In genomic region chrX:37847733-37848197, GRCh38 we compare ENCODE assay signal across 1 cellular context.
TF ChIP-seq lines count a peak whose summit lies in the region.

No MANE protein-coding gene starts in this region.

TF ChIP-seq in GM12878, 131 proteins besides CTCF, POLR2A, EP300 and RAD21 (continued from another document):
- TF ChIP-seq SMAD5 (IDR thresholded peaks at IDR 0.05; ENCODE audit: low read depth): no peak; the same call in 1 of the 2 replicates
- TF ChIP-seq MYC (IDR thresholded peaks at IDR 0.05; ENCODE audit: insufficient read depth, insufficient read length, insufficient replicate concordance, low read length, severe bottlenecking): no peak
- TF ChIP-seq TARDBP (IDR thresholded peaks at IDR 0.05; ENCODE audit: borderline replicate concordance): no peak
- TF ChIP-seq IRF4 (IDR thresholded peaks at IDR 0.05; ENCODE audit: low read depth, low read length): no peak
- TF ChIP-seq CHD4 (IDR thresholded peaks at IDR 0.05): no peak
- TF ChIP-seq POLR2AphosphoS5 (IDR thresholded peaks at IDR 0.05; ENCODE audit: low read length): no peak
- no peak for TF ChIP-seq PRDM15 (CRISPR knock-in tag; IDR thresholded peaks at IDR 0.05)
